18 cellular contexts compared by ENCODE assay signal in the genomic region with DNA sequence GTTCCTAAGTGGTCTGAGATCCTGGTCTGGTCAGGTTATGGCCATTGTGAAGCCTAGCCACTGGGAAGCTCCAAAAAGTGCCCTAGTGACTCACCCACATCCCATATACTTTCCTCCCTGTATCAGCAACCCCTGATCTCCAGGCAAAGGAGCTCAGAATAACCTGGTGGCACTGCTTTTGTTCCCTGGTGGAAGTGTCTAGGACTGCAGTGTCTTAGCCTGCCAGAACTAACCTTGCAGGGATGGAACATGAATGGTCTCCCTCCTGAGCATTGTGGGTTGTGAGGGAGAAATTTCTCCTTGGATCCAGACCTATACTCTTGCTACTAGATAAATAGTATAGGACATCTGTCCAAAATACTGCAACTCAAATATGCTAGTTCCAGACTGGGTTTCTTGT. TPM values are rescaled to one million over a fixed set of nuclear protein-coding genes. Genes with fewer than 3 reads are reported as not detected.
DNase-seq lines count a peak whose midpoint lies in the region; ATAC-seq and TF ChIP-seq lines count a peak whose summit lies in the region.
"Had no signal": no experiment of that assay in that cellular context is flagged by ENCODE, and none has a peak within 500 bp of the region (broad histone marks: within the 10 kb centered on the region; RNA-seq: fewer than 3 reads in every experiment).

No MANE protein-coding gene starts in this region.

- H3K27ac ChIP-seq in BLaER1, result no peak overlapping the region
- H3K27ac ChIP-seq: C4-2B had no signal

- peaks cover 11% of the 10 kb centered on the region for H3K27me3 Mint-ChIP-seq in stimulated activated memory B cell treated with anti-CD40 and anti-IgM and Interleukin-4, amounts not matched to agents 10 μg/mL and 1 μg/mL and 100 μg/mL, for 72 hours
- peaks cover 12% of the 10 kb centered on the region for H3K27me3 Mint-ChIP-seq in activated CD4-positive, alpha-beta T cell treated with anti-CD3 and anti-CD28 coated beads, Interleukin-2, amount 10 ng/mL, durations not matched to agents 24 days and 14 days
- H3K27me3 Mint-ChIP-seq: CD4-positive, alpha-beta T cell had no signal

- intact Hi-C loops in activated CD4-positive, alpha-beta T cell treated with anti-CD3 and anti-CD28 coated beads, Interleukin-2, amount 10 ng/mL, durations not matched to agents 24 days and 14 days (cut with micrococcal nuclease), result no loop called here

- no peaks in the 10 kb centered on the region for H3K27me3 ChIP-seq in BLaER1

- H3K9me3 Mint-ChIP-seq in stimulated activated memory B cell treated with anti-CD40 and anti-IgM and Interleukin-4, amounts not matched to agents 10 μg/mL and 1 μg/mL and 100 μg/mL, for 72 hours, result no peaks in the 10 kb centered on the region
- H3K9me3 Mint-ChIP-seq in activated CD4-positive, alpha-beta T cell treated with anti-CD3 and anti-CD28 coated beads, Interleukin-2, amount 10 ng/mL, durations not matched to agents 24 days and 14 days, result no peaks in the 10 kb centered on the region
- H3K9me3 Mint-ChIP-seq: CD4-positive, alpha-beta T cell; GM23338; HFFc6 had no signal

- H3K4me3 Mint-ChIP-seq in stimulated activated memory B cell treated with anti-CD40 and anti-IgM and Interleukin-4, amounts not matched to agents 10 μg/mL and 1 μg/mL and 100 μg/mL, for 72 hours, result no peak overlapping the region
- H3K4me3 Mint-ChIP-seq in activated CD4-positive, alpha-beta T cell treated with anti-CD3 and anti-CD28 coated beads, Interleukin-2, amount 10 ng/mL, durations not matched to agents 24 days and 14 days, result no peak overlapping the region
- H3K4me3 Mint-ChIP-seq: CD4-positive, alpha-beta T cell; GM23338; HFFc6 had no signal

- H3K4me1 ChIP-seq in BLaER1, result peaks cover 46% of the 10 kb centered on the region
- H3K4me1 ChIP-seq: Caco-2 had no signal

- peak; percentile 31 for ATAC-seq in stimulated activated memory B cell treated with anti-CD40 and anti-IgM and Interleukin-4, amounts not matched to agents 10 μg/mL and 1 μg/mL and 100 μg/mL, for 72 hours
- no peak for ATAC-seq in GM18505 (IDR thresholded peaks at IDR 0.05; ENCODE audit: unreplicated experiment)
- ATAC-seq: GM23338 had no signal

- H3K9ac ChIP-seq in BLaER1, result no peak overlapping the region

- TF ChIP-seq CTCF in GM12873 (IDR thresholded peaks at IDR 0.05; ENCODE audit: insufficient read depth, low read depth, low read length, missing control alignments) (peak; percentile 9), cardiac fibroblast (IDR thresholded peaks at IDR 0.05; ENCODE audit: low read depth, low read length) (peak; percentile 7)

- TF ChIP-seq POLR2A in GM18505 (IDR thresholded peaks at IDR 0.05; ENCODE audit: borderline replicate concordance, extremely low read depth, insufficient read depth, insufficient read length), result no peak

- no peaks in the 10 kb centered on the region for H3K9me3 ChIP-seq in BLaER1
- H3K9me3 ChIP-seq: Caco-2 had no signal

- peaks cover 9% of the 10 kb centered on the region for H3K4me1 Mint-ChIP-seq in stimulated activated memory B cell treated with anti-CD40 and anti-IgM and Interleukin-4, amounts not matched to agents 10 μg/mL and 1 μg/mL and 100 μg/mL, for 72 hours
- H3K4me1 Mint-ChIP-seq in activated CD4-positive, alpha-beta T cell treated with anti-CD3 and anti-CD28 coated beads, Interleukin-2, amount 10 ng/mL, durations not matched to agents 24 days and 14 days, result no peaks in the 10 kb centered on the region

- DNase-seq in cardiac fibroblast (ENCODE audit: low read depth in 2 of 2) (no peak), T-helper 1 cell (no peak)
- DNase-seq in activated CD4-positive, alpha-beta T cell treated with anti-CD3 and anti-CD28 coated beads, Interleukin-2, amount 10 ng/mL, durations not matched to agents 24 days and 14 days, result no peak
- DNase-seq: 8988T; Caco-2; CD4-positive, alpha-beta T cell; DMS153; DMS79; GF-D8; HCEC 1CT; HFFc6; IMR-90 had no signal

- H3K36me3 Mint-ChIP-seq in stimulated activated memory B cell treated with anti-CD40 and anti-IgM and Interleukin-4, amounts not matched to agents 10 μg/mL and 1 μg/mL and 100 μg/mL, for 72 hours, result no peaks in the 10 kb centered on the region
- no peaks in the 10 kb centered on the region for H3K36me3 Mint-ChIP-seq in activated CD4-positive, alpha-beta T cell treated with anti-CD3 and anti-CD28 coated beads, Interleukin-2, amount 10 ng/mL, durations not matched to agents 24 days and 14 days (ENCODE audit: low read depth)

- H3K36me3 ChIP-seq in BLaER1, result no peaks in the 10 kb centered on the region

- peak overlapping the region; percentile 72 for H3K4me2 ChIP-seq in BLaER1
- H3K4me2 ChIP-seq: GM23338 had no signal

- no peak overlapping the region for H3K27ac Mint-ChIP-seq in stimulated activated memory B cell treated with anti-CD40 and anti-IgM and Interleukin-4, amounts not matched to agents 10 μg/mL and 1 μg/mL and 100 μg/mL, for 72 hours
- no peak overlapping the region for H3K27ac Mint-ChIP-seq in activated CD4-positive, alpha-beta T cell treated with anti-CD3 and anti-CD28 coated beads, Interleukin-2, amount 10 ng/mL, durations not matched to agents 24 days and 14 days
- H3K27ac Mint-ChIP-seq: CD4-positive, alpha-beta T cell; GM23338; HFFc6 had no signal

- H4K20me1 ChIP-seq in BLaER1, result no peaks in the 10 kb centered on the region

- H3K4me3 ChIP-seq in BLaER1, result no peak overlapping the region
- H3K4me3 ChIP-seq in cardiac fibroblast (replicated peaks in 1 of 2; ENCODE audit: low read depth in 2 of 2, low read length in 2 of 2), result no peak overlapping the region
- H3K4me3 ChIP-seq: GM23338 had no signal

RNA-seq across cellular contexts. Expression of gene WDR1, which starts 27.9 kb away (rescaled TPM):
- total RNA-seq in activated CD4-positive, alpha-beta T cell treated with anti-CD3 and anti-CD28 coated beads, Interleukin-2, amount 10 ng/mL, durations not matched to agents 24 days and 14 days, result 369 and 376 TPM in 2 replicates
